17 cellular contexts compared by ENCODE assay signal in the genomic region with DNA sequence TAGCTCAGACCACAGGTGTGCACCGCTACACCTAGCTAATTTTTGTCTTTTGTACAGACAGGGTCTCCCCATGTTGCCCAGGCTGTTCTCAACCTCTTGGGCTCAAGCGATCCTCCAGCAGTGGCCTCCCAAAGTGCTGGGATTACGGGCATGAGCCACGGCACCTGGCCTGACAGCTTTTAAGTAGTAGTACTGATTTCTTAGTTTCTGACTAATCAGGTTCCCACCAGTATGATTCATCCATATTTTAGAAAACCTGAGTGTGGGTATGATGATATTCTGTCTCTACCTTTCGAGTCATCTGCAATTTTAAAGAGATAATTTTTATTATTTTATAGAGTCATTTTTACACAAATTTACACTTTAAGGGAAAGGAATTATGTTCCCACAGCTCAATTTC. TPM values are rescaled to one million over a fixed set of nuclear protein-coding genes. Genes with fewer than 3 reads are reported as not detected.
DNase-seq lines count a peak whose midpoint lies in the region; ATAC-seq and FAIRE-seq lines count a peak whose summit lies in the region.
"Had no signal": no experiment of that assay in that cellular context is flagged by ENCODE, and none has a peak within 500 bp of the region (broad histone marks: within the 10 kb centered on the region; RNA-seq: fewer than 3 reads in every experiment).

No MANE protein-coding gene starts in this region.

- H3K9me3 Mint-ChIP-seq in activated T-helper 17 cell treated with anti-CD3 and anti-CD28 coated beads, Interleukin-2, amount 50 U/mL, for 72 hours: no peaks in the 10 kb centered on the region
- peaks cover 0 to 5% (median 0%) of the 10 kb centered on the region in 9 donors for H3K9me3 Mint-ChIP-seq in naive thymus-derived CD8-positive, alpha-beta T cell
- H3K9me3 Mint-ChIP-seq: CD4-positive, alpha-beta T cell had no signal

- H3K4me1 Mint-ChIP-seq in activated T-helper 17 cell treated with anti-CD3 and anti-CD28 coated beads, Interleukin-2, amount 50 U/mL, for 72 hours: no peaks in the 10 kb centered on the region
- no peaks in the 10 kb centered on the region for H3K4me1 Mint-ChIP-seq in naive thymus-derived CD8-positive, alpha-beta T cell

- H3K4me3 Mint-ChIP-seq in activated T-helper 17 cell treated with anti-CD3 and anti-CD28 coated beads, Interleukin-2, amount 50 U/mL, for 72 hours: no peak overlapping the region
- H3K4me3 Mint-ChIP-seq in naive thymus-derived CD8-positive, alpha-beta T cell: no peak overlapping the region
- H3K4me3 Mint-ChIP-seq: CD4-positive, alpha-beta T cell had no signal

- no peak overlapping the region for H3K27ac Mint-ChIP-seq in activated T-helper 17 cell treated with anti-CD3 and anti-CD28 coated beads, Interleukin-2, amount 50 U/mL, for 72 hours
- H3K27ac Mint-ChIP-seq in naive thymus-derived CD8-positive, alpha-beta T cell: no peak overlapping the region
- H3K27ac Mint-ChIP-seq: CD4-positive, alpha-beta T cell had no signal

- POLR2A ChIA-PET in naive thymus-derived CD8-positive, alpha-beta T cell (lab: Charles Lee): no interaction called here

- no peak for FAIRE-seq in urothelium cell line (lab: Jason Lieb, UNC)
- FAIRE-seq: K562 had no signal

- H3K27me3 Mint-ChIP-seq in activated T-helper 17 cell treated with anti-CD3 and anti-CD28 coated beads, Interleukin-2, amount 50 U/mL, for 72 hours: no peaks in the 10 kb centered on the region
- no peaks in the 10 kb centered on the region for H3K27me3 Mint-ChIP-seq in naive thymus-derived CD8-positive, alpha-beta T cell
- H3K27me3 Mint-ChIP-seq: CD4-positive, alpha-beta T cell had no signal

- H3K36me3 Mint-ChIP-seq in activated T-helper 17 cell treated with anti-CD3 and anti-CD28 coated beads, Interleukin-2, amount 50 U/mL, for 72 hours (ENCODE audit: low read depth): no peaks in the 10 kb centered on the region
- H3K36me3 Mint-ChIP-seq in naive thymus-derived CD8-positive, alpha-beta T cell: no peaks in the 10 kb centered on the region

- peak; percentile 44 for ATAC-seq in activated T-helper 17 cell treated with anti-CD3 and anti-CD28 coated beads, Interleukin-2, amount 50 U/mL, for 72 hours (replicated peaks)
- ATAC-seq in HG03175 (IDR thresholded peaks at IDR 0.05; ENCODE audit: unreplicated experiment): no peak
- no peak for ATAC-seq in naive thymus-derived CD8-positive, alpha-beta T cell
- ATAC-seq: K562 had no signal

- DNase-seq in M059J (ENCODE audit: low read depth) (peak; percentile 42), glomerular visceral epithelial cell (ENCODE audit: extremely low spot score) (peak; percentile 4), urothelium cell line (ENCODE audit: low spot score) (peak; percentile 5), hepatic stellate cell (ENCODE audit: low spot score) (no peak)
- no peak for DNase-seq in naive thymus-derived CD8-positive, alpha-beta T cell
- DNase-seq: BE2C; CD4-positive, alpha-beta T cell; DMS53; H7; NCI-H1436; NCI-H2029; NCI-H2171; NCI-H446 treated with DMSO at 0.1 percent for 48 hours; NCI-H748 treated with DMSO at 0.1 percent for 48 hours had no signal

RNA-seq across cellular contexts. Expression of a gene that starts 46.4 kb away (rescaled TPM):
- 98.9 and 126 TPM in 2 replicates for total RNA-seq in M059J (2014; rRNA removed; shearing (Covaris generic))
- not detected for total RNA-seq in activated T-helper 17 cell treated with anti-CD3 and anti-CD28 coated beads, Interleukin-2, amount 50 U/mL, for 72 hours
- total RNA-seq in naive thymus-derived CD8-positive, alpha-beta T cell: not detected
- not detected for polyA plus RNA-seq in naive thymus-derived CD8-positive, alpha-beta T cell
- total RNA-seq: CD4-positive, alpha-beta T cell had no signal

Comparison
In these comparisons a context has a peak if more than half of its experiments do, and no peak if none do; other contexts are left out.
1. DNase-seq: peak in M059J (single experiment), glomerular visceral epithelial cell (single experiment) and urothelium cell line (single experiment); none in hepatic stellate cell (single experiment) and naive thymus-derived CD8-positive, alpha-beta T cell (0 of 10).
2. RNA of a gene that starts 46.4 kb away (total RNA-seq): 98.9 to 126 TPM in M059J; not detected in activated T-helper 17 cell treated with anti-CD3 and anti-CD28 coated beads, Interleukin-2, amount 50 U/mL, for 72 hours and not detected in naive thymus-derived CD8-positive, alpha-beta T cell; every median in the first group is over 10 times any median in the second.